In the genomic region with DNA sequence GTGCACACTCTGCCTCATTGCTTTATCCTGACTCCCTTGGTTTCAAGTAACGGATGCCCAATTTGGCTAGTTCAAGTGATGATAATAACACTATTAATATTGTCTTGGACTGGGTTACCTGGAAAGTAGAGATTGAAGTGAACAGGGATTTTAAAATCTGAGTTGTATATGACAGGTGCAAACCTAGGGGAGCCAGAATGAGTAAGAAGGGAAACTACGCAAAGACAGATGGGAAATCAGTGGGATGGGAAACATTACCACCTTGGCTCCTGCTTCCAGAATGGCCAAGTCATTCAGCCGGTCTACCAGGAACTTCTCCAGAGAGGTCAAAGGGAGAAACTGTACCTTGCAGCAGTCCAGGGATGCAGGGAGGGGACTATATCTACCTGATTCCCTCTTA, we compare ENCODE assay signal across 24 cellular contexts. TPM values are rescaled to one million over a fixed set of nuclear protein-coding genes. Genes with fewer than 3 reads are reported as not detected.
DNase-seq lines count a peak whose midpoint lies in the region.
"Had no signal": no experiment of that assay in that cellular context is flagged by ENCODE, and none has a peak within 500 bp of the region (broad histone marks: within the 10 kb centered on the region; RNA-seq: fewer than 3 reads in every experiment).

No MANE protein-coding gene starts in this region.

- in situ Hi-C loops in G401 (cut with HindIII; ENCODE audit: low sequenced_read_pairs) = no loop called here

- DNase-seq in G401 (ENCODE audit: low spot score) (peak; percentile 89), cerebellar cortex (ENCODE audit: low spot score) (peak; percentile 88), cerebellum (ENCODE audit: low spot score) (peak; percentile 77), kidney glomerular epithelial cell (lab: John Stamatoyannopoulos, UW) (no peak), cerebellar nuclear complex (lab: John Stamatoyannopoulos, UW) (no peak), DMS79 (lab: John Stamatoyannopoulos, UW) (no peak)
- DNase-seq: 8988T; ACHN; AML-193; BE2C; Caco-2; Calu3; CD4-positive, alpha-beta memory T cell; CD4-positive, alpha-beta T cell; CD4-positive, CD25-positive, alpha-beta regulatory T cell; CD8-positive, alpha-beta memory T cell; CD8-positive, alpha-beta T cell; COR-L47; DMS 273 treated with DMSO at 0.1 percent for 48 hours; DMS153; DMS53; DMS79 treated with DMSO at 0.1 percent for 48 hours; DND-41; EL had no signal

RNA-seq across cellular contexts. Expression of a gene that starts 41.9 kb away (rescaled TPM):
- 0.06 and 0.07 TPM in 2 replicates for total RNA-seq in G401 (2014; rRNA removed; shearing (Covaris generic))
- 37.6 TPM for total RNA-seq in cerebellum

Comparison
In these comparisons a context has a peak if more than half of its experiments do, and no peak if none do; other contexts are left out.
1. DNase-seq: peak in G401 (single experiment), cerebellar cortex (single experiment) and cerebellum (single experiment); none in kidney glomerular epithelial cell (single experiment), cerebellar nuclear complex (0 of 2) and DMS79 (single experiment).
2. RNA of a gene that starts 41.9 kb away (total RNA-seq): 37.6 TPM in cerebellum (single experiment); 0.06 to 0.07 TPM in G401; every median in the first group is over 10 times any median in the second.